In the genomic region with DNA sequence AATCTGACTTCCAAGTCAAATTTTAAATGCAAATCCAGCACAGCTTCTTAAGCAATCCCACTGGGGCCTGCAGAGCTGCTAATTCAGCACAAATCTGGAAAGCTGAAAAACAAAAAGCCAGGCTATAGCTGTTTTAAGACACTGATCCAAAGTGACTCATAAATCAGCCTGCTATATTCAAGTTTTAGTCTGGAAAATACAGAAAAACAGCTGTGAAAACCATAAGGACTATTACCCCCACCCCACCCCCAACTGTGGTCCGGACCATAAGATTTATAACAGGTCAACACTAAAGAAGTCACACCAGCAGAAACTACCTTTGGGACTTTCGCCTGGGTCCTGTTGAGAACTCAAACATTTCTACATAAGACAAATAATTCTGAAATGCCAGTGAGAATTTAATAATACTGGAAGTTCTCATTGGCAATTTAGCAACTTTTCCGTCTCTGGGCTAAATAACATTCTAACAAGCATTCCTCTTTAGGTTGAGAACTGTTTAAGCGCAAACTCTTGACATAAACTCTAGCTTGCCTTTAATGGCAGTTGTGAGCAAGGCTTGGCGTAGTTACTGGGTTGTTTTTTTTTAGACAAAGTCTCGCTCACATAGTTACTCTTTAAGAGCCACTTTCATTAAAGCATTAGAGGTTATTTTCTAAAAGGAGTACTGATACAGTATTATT, we compare ENCODE assay signal across 9 cellular contexts. TPM values are rescaled to one million over a fixed set of nuclear protein-coding genes. Genes with fewer than 3 reads are reported as not detected.
DNase-seq lines count a peak whose midpoint lies in the region; ATAC-seq and TF ChIP-seq lines count a peak whose summit lies in the region.
"Had no signal": no experiment of that assay in that cellular context is flagged by ENCODE, and none has a peak within 500 bp of the region (broad histone marks: within the 10 kb centered on the region; RNA-seq: fewer than 3 reads in every experiment).

No MANE protein-coding gene starts in this region.

- 13 to 25% methylated on average over 6 of the region's 6 CpGs for WGBS in thyroid gland, 2 donors

- peaks cover 15% of the 10 kb centered on the region for H3K36me3 ChIP-seq in lower lobe of right lung
- peaks cover 0 to 1% of the 10 kb centered on the region in 2 donors for H3K36me3 ChIP-seq in thyroid gland

- H3K9me3 ChIP-seq in lower lobe of right lung (no peaks in the 10 kb centered on the region), thyroid gland (no peaks in the 10 kb centered on the region)

- peak overlapping the region; percentile 93 for H3K27ac ChIP-seq in lower lobe of right lung
- H3K27ac ChIP-seq in thyroid gland = peak overlapping the region; percentile 90 to 99 (median 97)
- H3K27ac ChIP-seq: 22Rv1 had no signal

- TF ChIP-seq CTCF in choroid plexus epithelial cell (conservative IDR thresholded peaks at IDR 0.05; ENCODE audit: low read depth, low read length) (no peak), lower lobe of right lung (IDR thresholded peaks at IDR 0.05) (no peak), thyroid gland (IDR thresholded peaks at IDR 0.05) (no peak)

- DNase-seq in DMS 273 (lab: John Stamatoyannopoulos, UW; ENCODE audit: unreplicated experiment) (peak; percentile 55), DMS 273 treated with DMSO at 0.1 percent for 48 hours (lab: John Stamatoyannopoulos, UW) (no peak), choroid plexus epithelial cell (ENCODE audit: low read depth) (peak; percentile 86), lower lobe of right lung (no peak), thyroid gland (peak in 1 of 2 donors; percentile 37), NCI-H2107 treated with DMSO at 0.1 percent for 48 hours (lab: John Stamatoyannopoulos, UW; ENCODE audit: unreplicated experiment) (no peak)

- ATAC-seq in lower lobe of right lung (no peak), GM21717 (IDR thresholded peaks at IDR 0.05; ENCODE audit: unreplicated experiment) (no peak), GM21723 (IDR thresholded peaks at IDR 0.05; ENCODE audit: unreplicated experiment) (no peak)

- H3K27me3 ChIP-seq in lower lobe of right lung (ENCODE audit: low read depth) = no peaks in the 10 kb centered on the region
- H3K27me3 ChIP-seq in thyroid gland = no peaks in the 10 kb centered on the region

- intact Hi-C loops in lower lobe of right lung (cut with DNase I) = no loop called here
- intact Hi-C loops in thyroid gland (cut with DNase I) = no loop called here

- H3K4me3 ChIP-seq in choroid plexus epithelial cell (ENCODE audit: low read depth, low read length) (peak overlapping the region; percentile 89), lower lobe of right lung (peak overlapping the region; percentile 69), thyroid gland (replicated peaks in 1 of 3) (peak overlapping the region in 2 of 3 donors; percentile 68 to 90)

- peaks cover 17% of the 10 kb centered on the region for H3K4me1 ChIP-seq in lower lobe of right lung
- H3K4me1 ChIP-seq in thyroid gland = peaks cover 26 to 43% of the 10 kb centered on the region in 2 donors

- peak in 1 of 2 donors; percentile 38 for TF ChIP-seq POLR2A in thyroid gland (IDR thresholded peaks at IDR 0.05)

RNA-seq across cellular contexts. Expression of a gene that starts 3.3 kb away (rescaled TPM):
- total RNA-seq in lower lobe of right lung (30.5 TPM), thyroid gland (100 to 1,000 TPM; 163 to 222 (median 193) TPM)

Comparison
In these comparisons a context has a peak if more than half of its experiments do, and no peak if none do; other contexts are left out.
1. DNase-seq: peak in DMS 273 (single experiment) and choroid plexus epithelial cell (single experiment); none in DMS 273 treated with DMSO at 0.1 percent for 48 hours (single experiment), lower lobe of right lung (single experiment) and NCI-H2107 treated with DMSO at 0.1 percent for 48 hours (single experiment).
2. Peak in every context shown above with its lines, with median percentiles within 50 percentile points of each other: H3K4me3 ChIP-seq.